ENCODE assay signal across 12 cellular contexts in the genomic region with DNA sequence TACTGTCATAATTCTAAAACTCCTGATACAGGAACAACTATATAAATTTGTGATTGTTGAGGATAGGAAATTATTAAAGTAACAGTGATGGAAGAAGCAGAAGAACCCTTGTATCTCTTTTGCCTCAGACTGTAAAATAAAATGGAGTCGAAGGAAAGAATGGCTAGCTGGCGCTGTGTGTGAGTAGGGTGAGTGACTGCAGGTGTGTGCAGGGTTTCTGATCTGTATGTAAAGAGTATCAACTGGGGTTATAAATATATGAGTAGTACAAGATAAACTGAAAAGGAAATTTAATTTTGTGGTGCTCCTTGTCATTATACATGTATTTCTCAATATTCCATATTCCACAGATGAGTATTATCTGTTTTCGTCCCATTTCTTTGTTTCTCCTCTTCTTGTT. TPM values are rescaled to one million over a fixed set of nuclear protein-coding genes. Genes with fewer than 3 reads are reported as not detected.
DNase-seq lines count a peak whose midpoint lies in the region; ATAC-seq, FAIRE-seq and TF ChIP-seq lines count a peak whose summit lies in the region.
"Had no signal": no experiment of that assay in that cellular context is flagged by ENCODE, and none has a peak within 500 bp of the region (broad histone marks: within the 10 kb centered on the region; RNA-seq: fewer than 3 reads in every experiment).

No MANE protein-coding gene starts in this region.

- H3K27me3 ChIP-seq in HAP-1 (ENCODE audit: low read depth) (no peaks in the 10 kb centered on the region), SK-N-SH (ENCODE audit: insufficient read depth) (no peaks in the 10 kb centered on the region)

- ATAC-seq in GM19395 (IDR thresholded peaks at IDR 0.05; ENCODE audit: unreplicated experiment) (peak; percentile 46), HG02943 (IDR thresholded peaks at IDR 0.05; ENCODE audit: low read depth, unreplicated experiment) (peak; percentile 46), activated B cell treated with CpG ODN at 0.5 μM for 24 hours (ENCODE audit: low read depth) (no peak)

- no peak for DNase-seq in GM12891 (ENCODE audit: insufficient read length, low spot score)
- no peak for DNase-seq in activated B cell treated with CpG ODN at 0.5 μM for 24 hours
- no peak for DNase-seq in inferior parietal cortex (ENCODE audit: extremely low spot score)
- no peak for DNase-seq in HAP-1 (ENCODE audit: low spot score in 2 of 2)
- DNase-seq in NCI-H2196 (lab: John Stamatoyannopoulos, UW; ENCODE audit: unreplicated experiment): no peak
- DNase-seq in SK-N-SH: no peak
- DNase-seq: DND-41, NCI-H526 had no signal

- POLR2A ChIA-PET in activated B cell treated with CpG ODN at 0.5 μM for 24 hours (lab: Charles Lee) (interaction anchor here (1.4 kb wide), 1 partner anchor 15 kb away, joined by 7 read pairs; a partner anchor contains a TSS), SK-N-SH (lab: Yijun Ruan, JAX) (no interaction called here)

- CTCF ChIA-PET in activated B cell treated with CpG ODN at 0.5 μM for 24 hours (lab: Charles Lee): interaction anchor here (2.2 kb wide), 1 partner anchor 14 kb away, joined by 8 read pairs; no protein-coding TSS in a partner anchor
- CTCF ChIA-PET in SK-N-SH (lab: Yijun Ruan, JAX): no interaction called here

- no peaks in the 10 kb centered on the region for H3F3A ChIP-seq in SK-N-SH (replicated peaks; ENCODE audit: insufficient read depth)

- H2AFZ ChIP-seq in SK-N-SH (ENCODE audit: low read depth): no peak overlapping the region

- H3K36me3 Mint-ChIP-seq in activated B cell treated with CpG ODN at 0.5 μM for 24 hours (ENCODE audit: low read depth): peaks cover 68% of the 10 kb centered on the region

- H3K27ac Mint-ChIP-seq in activated B cell treated with CpG ODN at 0.5 μM for 24 hours: peak overlapping the region; percentile 33

- WGBS in SK-N-SH (ENCODE audit: low lambda C conversion rate): 93% methylated on average over 3 of the region's 3 CpGs

- no peaks in the 10 kb centered on the region for H3K9me2 ChIP-seq in SK-N-SH

- H3K4me1 ChIP-seq in HAP-1: no peaks in the 10 kb centered on the region
- H3K4me1 ChIP-seq in SK-N-SH (ENCODE audit: control insufficient read depth in 1 of 2, insufficient read depth in 2 of 2, low read depth in 1 of 2, low read length in 1 of 2): no peaks in the 10 kb centered on the region

- H3K9ac ChIP-seq in SK-N-SH: no peak overlapping the region

- H3K9me3 ChIP-seq in HAP-1 (no peaks in the 10 kb centered on the region), SK-N-SH (no peaks in the 10 kb centered on the region; the same call in 1 of the 2 replicates)

- peak overlapping the region in 1 of 2 experiments; percentile 26; a peak in 1 of 4 replicates for H3K27ac ChIP-seq in SK-N-SH (ENCODE audit: low read depth in 2 of 2, low read length in 1 of 2)

- H3K36me3 ChIP-seq in HAP-1 (replicated peaks): peaks cover 39% of the 10 kb centered on the region
- peaks cover 76 to 78% of the 10 kb centered on the region in 2 experiments for H3K36me3 ChIP-seq in SK-N-SH (replicated peaks in 1 of 2; ENCODE audit: control insufficient read depth in 1 of 2, insufficient read depth in 2 of 2, low read length in 1 of 2)

- in situ Hi-C loops in HAP-1 (cut with MboI; ENCODE audit: low sequenced_read_pairs): no loop called here

- TF ChIP-seq RAD21 in SK-N-SH (IDR thresholded peaks at IDR 0.05; ENCODE audit: low read length): no peak

- TF ChIP-seq POLR2A in GM12891 (IDR thresholded peaks at IDR 0.05; ENCODE audit: low read depth, low read length): no peak

- H3K4me3 ChIP-seq in HAP-1: no peak overlapping the region
- no peak overlapping the region for H3K4me3 ChIP-seq in SK-N-SH (ENCODE audit: low read depth in 2 of 2, low read length in 1 of 2)

- FAIRE-seq in GM12891 (lab: Jason Lieb, UNC): peak; percentile 55
- FAIRE-seq: bronchial epithelial cell, frontal cortex had no signal

- TF ChIP-seq CTCF in activated B cell treated with CpG ODN at 0.5 μM for 24 hours (IDR thresholded peaks at IDR 0.05) (no peak), SK-N-SH (IDR thresholded peaks at IDR 0.05) (no peak)

- H4K20me1 ChIP-seq in SK-N-SH (ENCODE audit: insufficient read depth): no peaks in the 10 kb centered on the region

- no peaks in the 10 kb centered on the region for H3K27me3 Mint-ChIP-seq in activated B cell treated with CpG ODN at 0.5 μM for 24 hours

- no peak overlapping the region for H3K4me3 Mint-ChIP-seq in activated B cell treated with CpG ODN at 0.5 μM for 24 hours

- TF ChIP-seq EP300 in SK-N-SH (IDR thresholded peaks at IDR 0.05; ENCODE audit: borderline replicate concordance in 1 of 2, low read depth in 1 of 2, low read length in 1 of 2): no peak

- H3K79me2 ChIP-seq in SK-N-SH (ENCODE audit: insufficient read depth): no peaks in the 10 kb centered on the region

- no peak overlapping the region for H3K4me2 ChIP-seq in SK-N-SH

- intact Hi-C loops in activated B cell treated with CpG ODN at 0.5 μM for 24 hours (cut with micrococcal nuclease): no loop called here

- no peaks in the 10 kb centered on the region for H3K9me3 Mint-ChIP-seq in activated B cell treated with CpG ODN at 0.5 μM for 24 hours

- H3K4me1 Mint-ChIP-seq in activated B cell treated with CpG ODN at 0.5 μM for 24 hours: peaks cover 8% of the 10 kb centered on the region

TF ChIP-seq in GM12891, 5 proteins besides CTCF, POLR2A, EP300 and RAD21:
- no peak for TF ChIP-seq SPI1 (IDR thresholded peaks at IDR 0.05; ENCODE audit: low read depth, low read length)

TF ChIP-seq in SK-N-SH, 30 proteins besides CTCF, POLR2A, EP300 and RAD21:
- no peak for TF ChIP-seq RFX5 (IDR thresholded peaks at IDR 0.05; ENCODE audit: low read length)
- TF ChIP-seq RCOR1 (IDR thresholded peaks at IDR 0.05; ENCODE audit: low read length): no peak
- no peak for TF ChIP-seq MXI1 (IDR thresholded peaks at IDR 0.05; ENCODE audit: low read depth, low read length)
- no peak for TF ChIP-seq TAF1 (IDR thresholded peaks at IDR 0.05; ENCODE audit: borderline replicate concordance, low read depth, low read length)
- no peak for TF ChIP-seq ELF1 (IDR thresholded peaks at IDR 0.05)
- no peak for TF ChIP-seq POLR2AphosphoS5 (IDR thresholded peaks at IDR 0.05; ENCODE audit: low read depth, low read length)
- no peak for TF ChIP-seq CHD2 (IDR thresholded peaks at IDR 0.05; ENCODE audit: low read length, partially characterized antibody)
- TF ChIP-seq GATA2 (CRISPR knock-in tag; IDR thresholded peaks at IDR 0.05): no peak
- no peak for TF ChIP-seq TCF12 (IDR thresholded peaks at IDR 0.05)
- no peak for TF ChIP-seq RXRA (IDR thresholded peaks at IDR 0.05; ENCODE audit: borderline replicate concordance, low read depth)
- TF ChIP-seq, protein P1, sequence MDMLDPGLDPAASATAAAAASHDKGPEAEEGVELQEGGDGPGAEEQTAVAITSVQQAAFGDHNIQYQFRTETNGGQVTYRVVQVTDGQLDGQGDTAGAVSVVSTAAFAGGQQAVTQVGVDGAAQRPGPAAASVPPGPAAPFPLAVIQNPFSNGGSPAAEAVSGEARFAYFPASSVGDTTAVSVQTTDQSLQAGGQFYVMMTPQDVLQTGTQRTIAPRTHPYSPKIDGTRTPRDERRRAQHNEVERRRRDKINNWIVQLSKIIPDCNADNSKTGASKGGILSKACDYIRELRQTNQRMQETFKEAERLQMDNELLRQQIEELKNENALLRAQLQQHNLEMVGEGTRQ (IDR thresholded peaks at IDR 0.05; ENCODE audit: borderline replicate concordance, low read depth, low read length): no peak
- TF ChIP-seq EZH2phosphoT487 (IDR thresholded peaks at IDR 0.05; ENCODE audit: borderline replicate concordance, low read depth): no peak
- no peak for TF ChIP-seq YY1 (IDR thresholded peaks at IDR 0.05; ENCODE audit: low read depth)
- TF ChIP-seq FOXM1 (IDR thresholded peaks at IDR 0.05; ENCODE audit: low read depth): no peak

RNA-seq across cellular contexts. Expression of a gene that starts 15.2 kb away (rescaled TPM):
- 6.1 TPM for polyA plus RNA-seq in GM12891 (2012; ENCODE audit: low read depth, missing spikeins)
- 24.8 and 27.1 TPM in 2 replicates for total RNA-seq in activated B cell treated with CpG ODN at 0.5 μM for 24 hours
- polyA plus RNA-seq in SK-N-SH (2012; rRNA removed): 11.9 and 21.7 TPM in 2 replicates
- 9.3 and 12.8 TPM in 2 replicates for polyA plus RNA-seq in SK-N-SH (2012; cell fraction: cytosol; rRNA removed)
- 33.5 and 74.8 TPM in 2 replicates for polyA plus RNA-seq in SK-N-SH (2012; cell fraction: nucleus; rRNA removed)
